Comparison of ENCODE assay signal across 2 cellular contexts in the genomic region with DNA sequence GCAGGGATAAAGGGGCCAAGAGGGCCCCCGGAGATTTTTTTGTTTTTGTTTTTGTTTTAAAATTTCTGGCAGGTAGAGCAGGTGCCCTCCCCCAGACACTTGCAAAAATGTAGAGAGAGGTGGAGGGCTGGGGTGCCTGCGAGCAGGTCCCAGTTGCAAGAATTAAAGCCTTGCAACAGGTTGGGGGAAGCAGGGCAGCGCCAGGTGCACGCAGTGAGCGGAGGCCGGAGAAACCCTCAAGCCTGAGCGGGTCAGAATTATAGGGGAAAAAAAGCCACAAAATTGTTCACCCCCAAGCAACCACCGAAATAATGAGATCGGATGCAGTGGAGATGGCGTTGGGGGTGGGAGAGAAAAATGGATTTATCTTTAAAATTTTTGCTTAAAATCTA.
TF ChIP-seq lines count a peak whose summit lies in the region.

No MANE protein-coding gene starts in this region.

TF ChIP-seq in IMR-90, 13 proteins besides CTCF, POLR2A, EP300 and RAD21:
- TF ChIP-seq RCOR1 (IDR thresholded peaks at IDR 0.05; ENCODE audit: insufficient replicate concordance, low read length), result no peak
- TF ChIP-seq CEBPB (IDR thresholded peaks at IDR 0.05; ENCODE audit: low read depth, low read length), result no peak
- TF ChIP-seq ELK1 (IDR thresholded peaks at IDR 0.05; ENCODE audit: borderline replicate concordance, low read depth, low read length), result no peak
- no peak for TF ChIP-seq MXI1 (IDR thresholded peaks at IDR 0.05; ENCODE audit: borderline replicate concordance, low read depth, low read length)

TF ChIP-seq in GM12878, 131 proteins besides CTCF, POLR2A, EP300 and RAD21:
- TF ChIP-seq, protein P1, sequence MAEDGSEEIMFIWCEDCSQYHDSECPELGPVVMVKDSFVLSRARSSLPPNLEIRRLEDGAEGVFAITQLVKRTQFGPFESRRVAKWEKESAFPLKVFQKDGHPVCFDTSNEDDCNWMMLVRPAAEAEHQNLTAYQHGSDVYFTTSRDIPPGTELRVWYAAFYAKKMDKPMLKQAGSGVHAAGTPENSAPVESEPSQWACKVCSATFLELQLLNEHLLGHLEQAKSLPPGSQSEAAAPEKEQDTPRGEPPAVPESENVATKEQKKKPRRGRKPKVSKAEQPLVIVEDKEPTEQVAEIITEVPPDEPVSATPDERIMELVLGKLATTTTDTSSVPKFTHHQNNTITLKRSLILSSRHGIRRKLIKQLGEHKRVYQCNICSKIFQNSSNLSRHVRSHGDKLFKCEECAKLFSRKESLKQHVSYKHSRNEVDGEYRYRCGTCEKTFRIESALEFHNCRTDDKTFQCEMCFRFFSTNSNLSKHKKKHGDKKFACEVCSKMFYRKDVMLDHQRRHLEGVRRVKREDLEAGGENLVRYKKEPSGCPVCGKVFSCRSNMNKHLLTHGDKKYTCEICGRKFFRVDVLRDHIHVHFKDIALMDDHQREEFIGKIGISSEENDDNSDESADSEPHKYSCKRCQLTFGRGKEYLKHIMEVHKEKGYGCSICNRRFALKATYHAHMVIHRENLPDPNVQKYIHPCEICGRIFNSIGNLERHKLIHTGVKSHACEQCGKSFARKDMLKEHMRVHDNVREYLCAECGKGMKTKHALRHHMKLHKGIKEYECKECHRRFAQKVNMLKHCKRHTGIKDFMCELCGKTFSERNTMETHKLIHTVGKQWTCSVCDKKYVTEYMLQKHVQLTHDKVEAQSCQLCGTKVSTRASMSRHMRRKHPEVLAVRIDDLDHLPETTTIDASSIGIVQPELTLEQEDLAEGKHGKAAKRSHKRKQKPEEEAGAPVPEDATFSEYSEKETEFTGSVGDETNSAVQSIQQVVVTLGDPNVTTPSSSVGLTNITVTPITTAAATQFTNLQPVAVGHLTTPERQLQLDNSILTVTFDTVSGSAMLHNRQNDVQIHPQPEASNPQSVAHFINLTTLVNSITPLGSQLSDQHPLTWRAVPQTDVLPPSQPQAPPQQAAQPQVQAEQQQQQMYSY (CRISPR knock-in tag; IDR thresholded peaks at IDR 0.05), result no peak
- TF ChIP-seq HDGF (IDR thresholded peaks at IDR 0.05) (no peak), SUZ12 (IDR thresholded peaks at IDR 0.05; ENCODE audit: unreplicated experiment) (peak; percentile 56), ESRRA (IDR thresholded peaks at IDR 0.05; ENCODE audit: low read length) (no peak), STAT3 (IDR thresholded peaks at IDR 0.05; ENCODE audit: low read depth, low read length) (no peak), NFYA (IDR thresholded peaks at IDR 0.05; ENCODE audit: borderline replicate concordance, low read depth, low read length) (no peak)
